9 cellular contexts compared by ENCODE assay signal in genomic region chr7:138979226-138979979, GRCh38. TPM values are rescaled to one million over a fixed set of nuclear protein-coding genes. Genes with fewer than 3 reads are reported as not detected.
DNase-seq lines count a peak whose midpoint lies in the region; ATAC-seq and TF ChIP-seq lines count a peak whose summit lies in the region.
"Had no signal": no experiment of that assay in that cellular context is flagged by ENCODE, and none has a peak within 500 bp of the region (broad histone marks: within the 10 kb centered on the region; RNA-seq: fewer than 3 reads in every experiment).

No MANE protein-coding gene starts in this region.

- H3K27me3 Mint-ChIP-seq in activated T-helper 2 cell treated with anti-CD3 and anti-CD28 coated beads, Interferon-gamma antibody, Interleukin-2, Interleukin-4, amounts not matched to agents 10 μg/mL and 5 μg/mL and 100 μg/mL, durations not matched to agents 14 hours and 24 hours and 36 hours (ENCODE audit: low read depth) = peaks cover 61% of the 10 kb centered on the region

- TF ChIP-seq POLR2A in suprapubic skin (IDR thresholded peaks at IDR 0.05) = no peak
- TF ChIP-seq POLR2A in sigmoid colon (IDR thresholded peaks at IDR 0.05) = no peak

- 84% methylated on average over 6 of the region's 6 CpGs for WGBS in suprapubic skin
- WGBS in sigmoid colon, 2 donors = 92 to 94% methylated on average over 6 of the region's 6 CpGs

- peak in 1 of 2 donors; percentile 8 for TF ChIP-seq CTCF in suprapubic skin (IDR thresholded peaks at IDR 0.05)
- no peak for TF ChIP-seq CTCF in sigmoid colon (IDR thresholded peaks at IDR 0.05)

- ATAC-seq in HG03103 (IDR thresholded peaks at IDR 0.05; ENCODE audit: low read depth, unreplicated experiment) (peak; percentile 39), GM21360 (IDR thresholded peaks at IDR 0.05; ENCODE audit: unreplicated experiment) (no peak)

- intact Hi-C loops in activated T-helper 2 cell treated with anti-CD3 and anti-CD28 coated beads, Interferon-gamma antibody, Interleukin-2, Interleukin-4, amounts not matched to agents 10 μg/mL and 5 μg/mL and 100 μg/mL, durations not matched to agents 14 hours and 24 hours and 36 hours (cut with micrococcal nuclease) = no loop called here
- intact Hi-C loops in sigmoid colon (cut with DNase I) = no loop called here

- peaks cover 15% of the 10 kb centered on the region for H3K4me1 Mint-ChIP-seq in activated T-helper 2 cell treated with anti-CD3 and anti-CD28 coated beads, Interferon-gamma antibody, Interleukin-2, Interleukin-4, amounts not matched to agents 10 μg/mL and 5 μg/mL and 100 μg/mL, durations not matched to agents 14 hours and 24 hours and 36 hours (ENCODE audit: low read depth)

- H3K27ac ChIP-seq in suprapubic skin = no peak overlapping the region
- no peak overlapping the region for H3K27ac ChIP-seq in sigmoid colon
- H3K27ac ChIP-seq: HL-60 had no signal

- H3K4me3 ChIP-seq in mucosa of stomach (ENCODE audit: low read length) (no peak overlapping the region), suprapubic skin (no peak overlapping the region), sigmoid colon (no peak overlapping the region)

- H3K27ac Mint-ChIP-seq in activated T-helper 2 cell treated with anti-CD3 and anti-CD28 coated beads, Interferon-gamma antibody, Interleukin-2, Interleukin-4, amounts not matched to agents 10 μg/mL and 5 μg/mL and 100 μg/mL, durations not matched to agents 14 hours and 24 hours and 36 hours = no peak overlapping the region

- no peaks in the 10 kb centered on the region for H3K27me3 ChIP-seq in mucosa of stomach (ENCODE audit: control insufficient read depth, insufficient read depth, low read length)
- H3K27me3 ChIP-seq in suprapubic skin = peaks cover 9% of the 10 kb centered on the region
- H3K27me3 ChIP-seq in sigmoid colon = no peaks in the 10 kb centered on the region

- TF ChIP-seq EP300 in suprapubic skin (IDR thresholded peaks at IDR 0.05) (no peak), sigmoid colon (IDR thresholded peaks at IDR 0.05) (no peak)

- H3K9me3 Mint-ChIP-seq in activated T-helper 2 cell treated with anti-CD3 and anti-CD28 coated beads, Interferon-gamma antibody, Interleukin-2, Interleukin-4, amounts not matched to agents 10 μg/mL and 5 μg/mL and 100 μg/mL, durations not matched to agents 14 hours and 24 hours and 36 hours = no peaks in the 10 kb centered on the region

- H3K36me3 ChIP-seq in mucosa of stomach (ENCODE audit: control insufficient read depth, insufficient read depth, low read length) = no peaks in the 10 kb centered on the region
- no peaks in the 10 kb centered on the region for H3K36me3 ChIP-seq in suprapubic skin
- H3K36me3 ChIP-seq in sigmoid colon = no peaks in the 10 kb centered on the region

- H3K9ac ChIP-seq in mucosa of stomach (ENCODE audit: low read length) = peak overlapping the region; percentile 64

- H3K36me3 Mint-ChIP-seq in activated T-helper 2 cell treated with anti-CD3 and anti-CD28 coated beads, Interferon-gamma antibody, Interleukin-2, Interleukin-4, amounts not matched to agents 10 μg/mL and 5 μg/mL and 100 μg/mL, durations not matched to agents 14 hours and 24 hours and 36 hours (ENCODE audit: low read depth) = no peaks in the 10 kb centered on the region

- DNase-seq in ELR (ENCODE audit: low read depth) = peak; percentile 47
- DNase-seq in activated T-helper 2 cell treated with anti-CD3 and anti-CD28 coated beads, Interferon-gamma antibody, Interleukin-2, Interleukin-4, amounts not matched to agents 10 μg/mL and 5 μg/mL and 100 μg/mL, durations not matched to agents 14 hours and 24 hours and 36 hours (ENCODE audit: low spot score) = no peak
- DNase-seq in DMS79 treated with DMSO at 0.1 percent for 48 hours (lab: John Stamatoyannopoulos, UW) = no peak
- no peak for DNase-seq in suprapubic skin (ENCODE audit: low spot score in 2 of 2)
- DNase-seq in sigmoid colon = no peak

- H3K9me3 ChIP-seq in mucosa of stomach (ENCODE audit: control insufficient read depth, low read length) = no peaks in the 10 kb centered on the region
- H3K9me3 ChIP-seq in suprapubic skin = no peaks in the 10 kb centered on the region
- no peaks in the 10 kb centered on the region for H3K9me3 ChIP-seq in sigmoid colon

- H3K4me3 Mint-ChIP-seq in activated T-helper 2 cell treated with anti-CD3 and anti-CD28 coated beads, Interferon-gamma antibody, Interleukin-2, Interleukin-4, amounts not matched to agents 10 μg/mL and 5 μg/mL and 100 μg/mL, durations not matched to agents 14 hours and 24 hours and 36 hours (ENCODE audit: low read depth) = peak overlapping the region; percentile 43

- peaks cover 11% of the 10 kb centered on the region for H3K4me1 ChIP-seq in mucosa of stomach (ENCODE audit: control insufficient read depth, insufficient read depth, low read length)
- H3K4me1 ChIP-seq in suprapubic skin = peaks cover 19% of the 10 kb centered on the region
- H3K4me1 ChIP-seq in sigmoid colon = peaks cover 0 to 21% (median 17%) of the 10 kb centered on the region in 4 donors

RNA-seq across cellular contexts. Expression of gene KIAA1549, which starts 1.8 kb away (rescaled TPM):
- 1.3 TPM in 2 replicates for total RNA-seq in activated T-helper 2 cell treated with anti-CD3 and anti-CD28 coated beads, Interferon-gamma antibody, Interleukin-2, Interleukin-4, amounts not matched to agents 10 μg/mL and 5 μg/mL and 100 μg/mL, durations not matched to agents 14 hours and 24 hours and 36 hours
- total RNA-seq in suprapubic skin = 1 to 10 TPM in 3 of 4 donors, under 1 TPM in 1; 0.83 to 2.1 (median 1.5) TPM
- 1 to 10 TPM; 1.1 to 3.0 (median 1.2) TPM for total RNA-seq in sigmoid colon
- polyA plus RNA-seq in sigmoid colon = under 1 TPM; under 0.01 to 0.90 (median 0.23) TPM

RNA-seq across cellular contexts. Expression of gene ZC3HAV1L, which starts 56.4 kb away (rescaled TPM):
- 38.2 and 39.4 TPM in 2 replicates for total RNA-seq in activated T-helper 2 cell treated with anti-CD3 and anti-CD28 coated beads, Interferon-gamma antibody, Interleukin-2, Interleukin-4, amounts not matched to agents 10 μg/mL and 5 μg/mL and 100 μg/mL, durations not matched to agents 14 hours and 24 hours and 36 hours
- 10 to 100 TPM; 22.1 to 44.6 (median 22.5) TPM for total RNA-seq in suprapubic skin
- 10 to 100 TPM; 11.8 to 27.7 (median 17.0) TPM for total RNA-seq in sigmoid colon
- polyA plus RNA-seq in sigmoid colon = 1 to 10 TPM in 1 of 3 donors, under 1 TPM in 1, not detected in 1; 0.92 to 1.9 TPM
